14 cellular contexts compared by ENCODE assay signal in genomic region chr10:71712170-71712569, GRCh38. TPM values are rescaled to one million over a fixed set of nuclear protein-coding genes. Genes with fewer than 3 reads are reported as not detected.
DNase-seq lines count a peak whose midpoint lies in the region; ATAC-seq, FAIRE-seq and TF ChIP-seq lines count a peak whose summit lies in the region.
"Had no signal": no experiment of that assay in that cellular context is flagged by ENCODE, and none has a peak within 500 bp of the region (broad histone marks: within the 10 kb centered on the region; RNA-seq: fewer than 3 reads in every experiment).

No MANE protein-coding gene starts in this region.

- H3K27ac Mint-ChIP-seq in activated naive CD8-positive, alpha-beta T cell treated with anti-CD3 and anti-CD28 coated beads, Interleukin-2, amount 50 U/mL, for 24 hours = peak overlapping the region; percentile 99
- H3K27ac Mint-ChIP-seq in naive B cell = peak overlapping the region in 5 of 6 donors; percentile 29 to 87 (median 71)

- intact Hi-C loops in cardiac septum (cut with DNase I) (loop anchor here (2.0 to 10.0 kb wide), 2 partner anchors 61 to 173 kb away; partner anchors contain the start of gene VSIR), uterus (cut with DNase I; ENCODE audit: low total_unique reads) (no loop called here)

- H3K4me3 Mint-ChIP-seq in activated naive CD8-positive, alpha-beta T cell treated with anti-CD3 and anti-CD28 coated beads, Interleukin-2, amount 50 U/mL, for 24 hours = no peak overlapping the region
- H3K4me3 Mint-ChIP-seq in naive B cell = peak overlapping the region in 2 of 8 donors; percentile 10 to 24

- H3K36me3 Mint-ChIP-seq in activated naive CD8-positive, alpha-beta T cell treated with anti-CD3 and anti-CD28 coated beads, Interleukin-2, amount 50 U/mL, for 24 hours (ENCODE audit: low read depth) = no peaks in the 10 kb centered on the region
- no peaks in the 10 kb centered on the region for H3K36me3 Mint-ChIP-seq in naive B cell

- no peak for FAIRE-seq in urothelium cell line (lab: Jason Lieb, UNC)

- peaks cover 0 to 50% of the 10 kb centered on the region in 2 donors for H3K4me1 ChIP-seq in right atrium auricular region
- peaks cover 14 to 37% of the 10 kb centered on the region in 2 donors for H3K4me1 ChIP-seq in uterus

- H3K4me1 Mint-ChIP-seq in activated naive CD8-positive, alpha-beta T cell treated with anti-CD3 and anti-CD28 coated beads, Interleukin-2, amount 50 U/mL, for 24 hours = peaks cover 71% of the 10 kb centered on the region
- H3K4me1 Mint-ChIP-seq in naive B cell = peaks cover 28 to 50% (median 37%) of the 10 kb centered on the region in 3 donors

- H3K4me3 ChIP-seq in right atrium auricular region (no peak overlapping the region), uterus (no peak overlapping the region)
- H3K4me3 ChIP-seq: adrenal gland had no signal

- TF ChIP-seq POLR2A in uterus (IDR thresholded peaks at IDR 0.05) = no peak

- no peaks in the 10 kb centered on the region for H3K9me3 Mint-ChIP-seq in activated naive CD8-positive, alpha-beta T cell treated with anti-CD3 and anti-CD28 coated beads, Interleukin-2, amount 50 U/mL, for 24 hours
- H3K9me3 Mint-ChIP-seq in naive B cell = no peaks in the 10 kb centered on the region

- no peak for ATAC-seq in activated naive CD8-positive, alpha-beta T cell treated with anti-CD3 and anti-CD28 coated beads, Interleukin-2, amount 50 U/mL, for 24 hours
- ATAC-seq in naive B cell (ENCODE audit: low read depth in 2 of 2) = no peak

- no peak for TF ChIP-seq CTCF in right atrium auricular region (IDR thresholded peaks at IDR 0.05)
- TF ChIP-seq CTCF in uterus (IDR thresholded peaks at IDR 0.05) = no peak

- no peaks in the 10 kb centered on the region for H3K36me3 ChIP-seq in right atrium auricular region
- H3K36me3 ChIP-seq in uterus = no peaks in the 10 kb centered on the region
- H3K36me3 ChIP-seq: adrenal gland had no signal

- H3K27me3 ChIP-seq in right atrium auricular region = no peaks in the 10 kb centered on the region
- no peaks in the 10 kb centered on the region for H3K27me3 ChIP-seq in uterus
- H3K27me3 ChIP-seq: adrenal gland had no signal

- H3K27ac ChIP-seq in right atrium auricular region (peak overlapping the region; percentile 79 to 93), uterus (peak overlapping the region; percentile 94 to 95)
- H3K27ac ChIP-seq: C4-2B had no signal

- no peaks in the 10 kb centered on the region for H3K27me3 Mint-ChIP-seq in activated naive CD8-positive, alpha-beta T cell treated with anti-CD3 and anti-CD28 coated beads, Interleukin-2, amount 50 U/mL, for 24 hours
- no peaks in the 10 kb centered on the region for H3K27me3 Mint-ChIP-seq in naive B cell

- H3K9me3 ChIP-seq in right atrium auricular region (no peaks in the 10 kb centered on the region), uterus (no peaks in the 10 kb centered on the region)
- H3K9me3 ChIP-seq: adrenal gland had no signal

- no peak for DNase-seq in right atrium auricular region (ENCODE audit: low spot score)
- no peak for DNase-seq in cardiac septum (ENCODE audit: low spot score)
- DNase-seq in activated naive CD8-positive, alpha-beta T cell treated with anti-CD3 and anti-CD28 coated beads, Interleukin-2, amount 50 U/mL, for 24 hours = no peak
- DNase-seq in naive B cell = no peak
- DNase-seq in uterus = no peak
- DNase-seq in urothelium cell line (ENCODE audit: low spot score) = no peak
- DNase-seq in activated CD4-positive, CD25-positive, alpha-beta regulatory T cell treated with anti-CD3 and anti-CD28 coated beads, Interleukin-2, amount 50 U/mL, for 72 hours = no peak
- DNase-seq in AML-193 (lab: John Stamatoyannopoulos, UW) = no peak
- DNase-seq: adrenal gland, NCI-H510A, RPMI8226 had no signal

RNA-seq across cellular contexts. Expression of gene C10orf105, which starts 7.4 kb away (rescaled TPM):
- 1 to 10 TPM in 1 of 2 donors, not detected in 1; 1.3 TPM for total RNA-seq in right atrium auricular region
- not detected for total RNA-seq in cardiac septum
- not detected for polyA plus RNA-seq in naive B cell (ENCODE audit: low read depth in 6 of 6)
- total RNA-seq in uterus = 1 to 10 TPM in 1 of 4 donors, under 1 TPM in 1, not detected in 2; 0.07 to 1.2 TPM
- total RNA-seq: lung microvascular endothelial cell, pulmonary artery endothelial cell had no signal
